Comparison of ENCODE assay signal across 12 cellular contexts in genomic region chr2:230328155-230328458, GRCh38. TPM values are rescaled to one million over a fixed set of nuclear protein-coding genes. Genes with fewer than 3 reads are reported as not detected.
DNase-seq lines count a peak whose midpoint lies in the region; ATAC-seq and TF ChIP-seq lines count a peak whose summit lies in the region.
"Had no signal": no experiment of that assay in that cellular context is flagged by ENCODE, and none has a peak within 500 bp of the region (broad histone marks: within the 10 kb centered on the region; RNA-seq: fewer than 3 reads in every experiment).

No MANE protein-coding gene starts in this region.

- peak overlapping the region in 2 of 12 donors; percentile 65 to 96 for H3K27ac ChIP-seq in heart left ventricle
- H3K27ac ChIP-seq in right atrium auricular region = no peak overlapping the region
- H3K27ac ChIP-seq in left lung = peak overlapping the region; percentile 61 to 94
- peak overlapping the region in 3 of 4 donors; percentile 80 to 90 (median 85) for H3K27ac ChIP-seq in upper lobe of left lung
- H3K27ac ChIP-seq: SK-N-MC had no signal

- ATAC-seq in heart left ventricle = no peak
- no peak for ATAC-seq in activated B cell treated with CpG ODN at 0.5 μM for 24 hours (ENCODE audit: low read depth)
- no peak for ATAC-seq in left lung
- ATAC-seq in upper lobe of left lung (ENCODE audit: low FRiP score in 2 of 2) = no peak
- ATAC-seq in GM21825 (IDR thresholded peaks at IDR 0.05; ENCODE audit: unreplicated experiment) = no peak

- intact Hi-C loops in heart left ventricle (cut with DNase I) (loop anchor here in 4 of 10 donors (5.0 to 10.0 kb wide), 4 partner anchors 87 to 416 kb away; partner anchors contain the start of genes SP100 (in 2 of the 4), SP110 (in 2 of the 4) and SP140 (in 2 of the 4)), activated B cell treated with CpG ODN at 0.5 μM for 24 hours (cut with micrococcal nuclease) (no loop called here), left lung (cut with DNase I) (no loop called here)

- no peak for DNase-seq in heart left ventricle
- no peak for DNase-seq in right atrium auricular region (ENCODE audit: low spot score)
- no peak for DNase-seq in activated B cell treated with CpG ODN at 0.5 μM for 24 hours
- DNase-seq in left lung = no peak
- no peak for DNase-seq in upper lobe of left lung
- DNase-seq in BE2C = no peak
- DNase-seq in CD1c-positive myeloid dendritic cell (ENCODE audit: extremely low spot score) = no peak
- DNase-seq: activated CD8-positive, alpha-beta memory T cell treated with anti-CD3 and anti-CD28 coated beads, Interleukin-2, amount 50 U/mL, for 48 hours; glutamatergic neuron; small intestine had no signal

- POLR2A ChIA-PET in activated B cell treated with CpG ODN at 0.5 μM for 24 hours (lab: Charles Lee) = interaction anchor here (1.0 to 3.7 kb wide), 13 partner anchors 8 to 287 kb away, joined by 3 to 36 read pairs (median 7); partner anchors contain the start of genes SP100 and SP140

- peaks cover 0 to 61% (median 11%) of the 10 kb centered on the region in 12 donors for H3K4me1 ChIP-seq in heart left ventricle
- no peaks in the 10 kb centered on the region for H3K4me1 ChIP-seq in right atrium auricular region
- peaks cover 9 to 50% of the 10 kb centered on the region in 2 donors for H3K4me1 ChIP-seq in left lung
- H3K4me1 ChIP-seq in upper lobe of left lung = peaks cover 14 to 30% (median 25%) of the 10 kb centered on the region in 4 donors
- no peaks in the 10 kb centered on the region for H3K4me1 ChIP-seq in BE2C

- TF ChIP-seq EP300 in upper lobe of left lung (IDR thresholded peaks at IDR 0.05) = no peak

- TF ChIP-seq POLR2A in heart left ventricle (IDR thresholded peaks at IDR 0.05) = no peak
- TF ChIP-seq POLR2A in upper lobe of left lung (IDR thresholded peaks at IDR 0.05) = no peak

- no peaks in the 10 kb centered on the region for H3K27me3 Mint-ChIP-seq in activated B cell treated with CpG ODN at 0.5 μM for 24 hours

- H3K27ac Mint-ChIP-seq in activated B cell treated with CpG ODN at 0.5 μM for 24 hours = peak overlapping the region; percentile 99

- no peaks in the 10 kb centered on the region for H3K27me3 ChIP-seq in heart left ventricle
- H3K27me3 ChIP-seq in right atrium auricular region = no peaks in the 10 kb centered on the region
- no peaks in the 10 kb centered on the region for H3K27me3 ChIP-seq in left lung
- no peaks in the 10 kb centered on the region for H3K27me3 ChIP-seq in upper lobe of left lung
- no peaks in the 10 kb centered on the region for H3K27me3 ChIP-seq in BE2C

- H3K36me3 Mint-ChIP-seq in activated B cell treated with CpG ODN at 0.5 μM for 24 hours (ENCODE audit: low read depth) = peaks cover 58% of the 10 kb centered on the region

- WGBS in heart left ventricle, 4 donors = 87 to 95% (median 95%) methylated on average over 8 of the region's 8 CpGs
- 93 to 94% methylated on average over 8 of the region's 8 CpGs for WGBS in upper lobe of left lung, 2 donors

- H3K36me3 ChIP-seq in heart left ventricle (peaks cover 0 to 22% (median 0%) of the 10 kb centered on the region in 9 donors), right atrium auricular region (no peaks in the 10 kb centered on the region), left lung (no peaks in the 10 kb centered on the region), upper lobe of left lung (peaks cover 0 to 6% (median 0%) of the 10 kb centered on the region in 4 donors), BE2C (no peaks in the 10 kb centered on the region)

- H3K4me1 Mint-ChIP-seq in activated B cell treated with CpG ODN at 0.5 μM for 24 hours = peaks cover 75% of the 10 kb centered on the region

- peak overlapping the region; percentile 67 for H3K4me3 Mint-ChIP-seq in activated B cell treated with CpG ODN at 0.5 μM for 24 hours

- peak overlapping the region in 8 of 12 donors; percentile 41 to 70 (median 58) for H3K4me3 ChIP-seq in heart left ventricle
- H3K4me3 ChIP-seq in right atrium auricular region = no peak overlapping the region
- peak overlapping the region in 1 of 2 donors; percentile 53 for H3K4me3 ChIP-seq in left lung
- peak overlapping the region in 2 of 4 donors; percentile 56 to 60 for H3K4me3 ChIP-seq in upper lobe of left lung
- H3K4me3 ChIP-seq in BE2C (ENCODE audit: low read depth, low read length) = no peak overlapping the region
- H3K4me3 ChIP-seq: SK-N-MC had no signal

- TF ChIP-seq CTCF in heart left ventricle (IDR thresholded peaks at IDR 0.05) (no peak), right atrium auricular region (IDR thresholded peaks at IDR 0.05) (no peak), activated B cell treated with CpG ODN at 0.5 μM for 24 hours (IDR thresholded peaks at IDR 0.05) (no peak), left lung (IDR thresholded peaks at IDR 0.05) (no peak), upper lobe of left lung (IDR thresholded peaks at IDR 0.05) (no peak), BE2C (IDR thresholded peaks at IDR 0.05; ENCODE audit: low read depth, low read length) (no peak)

- CTCF ChIA-PET in activated B cell treated with CpG ODN at 0.5 μM for 24 hours (lab: Charles Lee) = interaction anchor here (1.1 to 1.3 kb wide), 2 partner anchors 125 to 261 kb away, joined by 3 to 6 read pairs; no protein-coding TSS in a partner anchor

- H3K9me3 ChIP-seq in heart left ventricle = peaks cover 0 to 3% (median 0%) of the 10 kb centered on the region in 12 donors
- H3K9me3 ChIP-seq in right atrium auricular region = no peaks in the 10 kb centered on the region
- H3K9me3 ChIP-seq in left lung = peaks cover 0 to 5% of the 10 kb centered on the region in 2 donors
- H3K9me3 ChIP-seq in upper lobe of left lung = no peaks in the 10 kb centered on the region
- H3K9me3 ChIP-seq in BE2C = no peaks in the 10 kb centered on the region

- no peaks in the 10 kb centered on the region for H3K9me3 Mint-ChIP-seq in activated B cell treated with CpG ODN at 0.5 μM for 24 hours

RNA-seq across cellular contexts. Expression of gene SP140L, which starts 1.1 kb away (rescaled TPM):
- total RNA-seq in heart left ventricle (10 to 100 TPM in 1 of 9 donors, 1 to 10 TPM in 8; 2.5 to 17.6 (median 4.0) TPM), right atrium auricular region (1 to 10 TPM; 3.0 to 3.2 TPM), activated B cell treated with CpG ODN at 0.5 μM for 24 hours (106 and 112 TPM in 2 replicates), left lung (10 to 100 TPM; 17.1 to 24.9 TPM), upper lobe of left lung (10 to 100 TPM; 15.5 to 38.8 (median 18.9) TPM)
- 1 to 10 TPM; 2.8 to 8.8 TPM for polyA plus RNA-seq in heart left ventricle
- 1.5 TPM for polyA plus RNA-seq in BE2C (2012; ENCODE audit: insufficient read depth, insufficient read length, low read depth)

Comparison
In these comparisons a context has a peak if more than half of its experiments do, and no peak if none do; other contexts are left out.
1. H3K4me3 ChIP-seq: peak in heart left ventricle (8 of 12); none in right atrium auricular region (0 of 2) and BE2C (single experiment).
2. H3K27ac ChIP-seq: peak in left lung (2 of 2) and upper lobe of left lung (3 of 4); none in right atrium auricular region (0 of 2).